Comparison of ENCODE assay signal across 9 cellular contexts in the genomic region with DNA sequence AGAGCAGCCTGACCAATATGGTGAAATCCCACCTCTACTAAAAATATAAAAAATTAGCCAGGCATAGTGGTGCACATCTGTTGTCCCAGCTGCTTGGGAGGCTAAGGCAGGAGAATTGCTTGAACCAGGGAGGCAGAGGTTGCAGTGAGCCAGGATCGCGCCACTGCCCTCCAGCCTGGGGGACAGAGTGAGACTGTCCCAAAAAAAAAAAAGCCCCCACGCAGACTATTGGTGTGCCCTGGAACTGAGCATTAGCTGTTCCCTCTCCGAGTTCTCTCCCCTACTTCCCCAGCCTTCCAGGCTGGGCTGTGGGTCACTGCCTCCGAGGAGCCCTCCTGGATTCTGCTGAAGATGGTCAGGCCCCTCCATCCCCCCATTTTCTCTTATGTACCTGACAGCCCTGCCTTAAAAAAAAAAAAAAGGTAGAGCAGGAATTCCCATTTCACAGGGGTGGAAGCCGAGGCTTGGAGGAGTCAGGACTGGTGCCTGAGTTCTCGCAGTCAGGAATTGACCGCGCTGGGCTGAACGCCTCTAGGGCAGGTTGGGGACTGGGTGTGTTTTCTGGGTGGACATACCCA. TPM values are rescaled to one million over a fixed set of nuclear protein-coding genes. Genes with fewer than 3 reads are reported as not detected.
DNase-seq lines count a peak whose midpoint lies in the region; ATAC-seq and TF ChIP-seq lines count a peak whose summit lies in the region.
"Had no signal": no experiment of that assay in that cellular context is flagged by ENCODE, and none has a peak within 500 bp of the region (broad histone marks: within the 10 kb centered on the region; RNA-seq: fewer than 3 reads in every experiment).

No MANE protein-coding gene starts in this region.

- H3K27me3 ChIP-seq in H7 (ENCODE audit: control insufficient read depth, insufficient read depth, low read length): no peaks in the 10 kb centered on the region
- H3K27me3 ChIP-seq: tibial artery had no signal

- no peaks in the 10 kb centered on the region for H3K9me3 Mint-ChIP-seq in Calu3 (ENCODE audit: low read depth, unreplicated experiment)
- no peaks in the 10 kb centered on the region for H3K9me3 Mint-ChIP-seq in activated T-helper 2 cell treated with anti-CD3 and anti-CD28 coated beads, Interferon-gamma antibody, Interleukin-2, Interleukin-4, amounts not matched to agents 10 μg/mL and 5 μg/mL and 100 μg/mL, durations not matched to agents 14 hours and 24 hours and 36 hours
- no peaks in the 10 kb centered on the region for H3K9me3 Mint-ChIP-seq in naive B cell

- no peak overlapping the region for H3K27ac Mint-ChIP-seq in Calu3 (ENCODE audit: unreplicated experiment)
- H3K27ac Mint-ChIP-seq in activated T-helper 2 cell treated with anti-CD3 and anti-CD28 coated beads, Interferon-gamma antibody, Interleukin-2, Interleukin-4, amounts not matched to agents 10 μg/mL and 5 μg/mL and 100 μg/mL, durations not matched to agents 14 hours and 24 hours and 36 hours: no peak overlapping the region
- no peak overlapping the region for H3K27ac Mint-ChIP-seq in naive B cell

- ATAC-seq in naive B cell (ENCODE audit: low read depth in 2 of 2) (no peak), HG03175 (IDR thresholded peaks at IDR 0.05; ENCODE audit: unreplicated experiment) (no peak)

- TF ChIP-seq CTCF in Calu3 (IDR thresholded peaks at IDR 0.05; ENCODE audit: unreplicated experiment): no peak

- H3K36me3 ChIP-seq in H7 (replicated peaks; ENCODE audit: control insufficient read depth, insufficient read depth, low read length): no peaks in the 10 kb centered on the region

- H3K4me3 ChIP-seq in H7 (ENCODE audit: insufficient read depth, low read depth, low read length): no peak overlapping the region
- H3K4me3 ChIP-seq: tibial artery had no signal

- peaks cover 39% of the 10 kb centered on the region for H3K36me3 Mint-ChIP-seq in Calu3 (ENCODE audit: insufficient read depth, unreplicated experiment)
- no peaks in the 10 kb centered on the region for H3K36me3 Mint-ChIP-seq in activated T-helper 2 cell treated with anti-CD3 and anti-CD28 coated beads, Interferon-gamma antibody, Interleukin-2, Interleukin-4, amounts not matched to agents 10 μg/mL and 5 μg/mL and 100 μg/mL, durations not matched to agents 14 hours and 24 hours and 36 hours (ENCODE audit: low read depth)
- no peaks in the 10 kb centered on the region for H3K36me3 Mint-ChIP-seq in naive B cell

- no TSS peak for BruUV-seq in Calu3 (replicated peaks; lab: Mats Ljungman, UMichigan)

- no peaks in the 10 kb centered on the region for H3K27me3 Mint-ChIP-seq in Calu3 (ENCODE audit: unreplicated experiment)
- H3K27me3 Mint-ChIP-seq in activated T-helper 2 cell treated with anti-CD3 and anti-CD28 coated beads, Interferon-gamma antibody, Interleukin-2, Interleukin-4, amounts not matched to agents 10 μg/mL and 5 μg/mL and 100 μg/mL, durations not matched to agents 14 hours and 24 hours and 36 hours (ENCODE audit: low read depth): no peaks in the 10 kb centered on the region
- no peaks in the 10 kb centered on the region for H3K27me3 Mint-ChIP-seq in naive B cell

- CTCF ChIA-PET in Calu3 (lab: Charles Lee): interaction anchor here (0.6 to 1.3 kb wide), 3 partner anchors 10 to 22 kb away, joined by 3 to 4 read pairs (median 4); no protein-coding TSS in a partner anchor

- peaks cover 9% of the 10 kb centered on the region for H3K4me1 Mint-ChIP-seq in Calu3 (ENCODE audit: low read depth, unreplicated experiment)
- peaks cover 22% of the 10 kb centered on the region for H3K4me1 Mint-ChIP-seq in activated T-helper 2 cell treated with anti-CD3 and anti-CD28 coated beads, Interferon-gamma antibody, Interleukin-2, Interleukin-4, amounts not matched to agents 10 μg/mL and 5 μg/mL and 100 μg/mL, durations not matched to agents 14 hours and 24 hours and 36 hours (ENCODE audit: low read depth)
- H3K4me1 Mint-ChIP-seq in naive B cell: peaks cover 35 to 67% (median 62%) of the 10 kb centered on the region in 3 donors

- DNase-seq in Calu3: no peak
- no peak for DNase-seq in activated T-helper 2 cell treated with anti-CD3 and anti-CD28 coated beads, Interferon-gamma antibody, Interleukin-2, Interleukin-4, amounts not matched to agents 10 μg/mL and 5 μg/mL and 100 μg/mL, durations not matched to agents 14 hours and 24 hours and 36 hours (ENCODE audit: low spot score)
- DNase-seq in naive B cell: no peak
- no peak for DNase-seq in HuH-7 (ENCODE audit: low spot score)
- DNase-seq in H7: no peak
- DNase-seq: NCI-H1048, NCI-H82, tibial artery had no signal

- H3K4me3 Mint-ChIP-seq in Calu3 (ENCODE audit: low read depth, unreplicated experiment): peak overlapping the region; percentile 58
- peak overlapping the region; percentile 21 for H3K4me3 Mint-ChIP-seq in activated T-helper 2 cell treated with anti-CD3 and anti-CD28 coated beads, Interferon-gamma antibody, Interleukin-2, Interleukin-4, amounts not matched to agents 10 μg/mL and 5 μg/mL and 100 μg/mL, durations not matched to agents 14 hours and 24 hours and 36 hours (ENCODE audit: low read depth)
- H3K4me3 Mint-ChIP-seq in naive B cell: peak overlapping the region in 7 of 8 donors; percentile 24 to 70 (median 49)

- intact Hi-C loops in Calu3 (cut with micrococcal nuclease; ENCODE audit: unreplicated experiment): no loop called here
- intact Hi-C loops in activated T-helper 2 cell treated with anti-CD3 and anti-CD28 coated beads, Interferon-gamma antibody, Interleukin-2, Interleukin-4, amounts not matched to agents 10 μg/mL and 5 μg/mL and 100 μg/mL, durations not matched to agents 14 hours and 24 hours and 36 hours (cut with micrococcal nuclease): no loop called here

RNA-seq across cellular contexts. Expression of gene ADAT3, which starts 1.9 kb away (rescaled TPM):
- total RNA-seq in Calu3 (2022): 6.7 TPM in 2 replicates
- 9.1 and 9.9 TPM in 2 replicates for total RNA-seq in activated T-helper 2 cell treated with anti-CD3 and anti-CD28 coated beads, Interferon-gamma antibody, Interleukin-2, Interleukin-4, amounts not matched to agents 10 μg/mL and 5 μg/mL and 100 μg/mL, durations not matched to agents 14 hours and 24 hours and 36 hours
- polyA plus RNA-seq in naive B cell (ENCODE audit: low read depth in 6 of 6): 1 to 10 TPM; 1.9 to 6.1 (median 3.6) TPM
- 10.0 and 12.7 TPM in 2 replicates for total RNA-seq in H7 (2014; rRNA removed; shearing (Covaris generic))

RNA-seq across cellular contexts. Expression of gene SCAMP4, which starts 1.9 kb away (rescaled TPM):
- 64.2 and 80.5 TPM in 2 replicates for total RNA-seq in Calu3 (2022)
- total RNA-seq in activated T-helper 2 cell treated with anti-CD3 and anti-CD28 coated beads, Interferon-gamma antibody, Interleukin-2, Interleukin-4, amounts not matched to agents 10 μg/mL and 5 μg/mL and 100 μg/mL, durations not matched to agents 14 hours and 24 hours and 36 hours: 35.9 and 37.9 TPM in 2 replicates
- 10 to 100 TPM; 18.9 to 35.1 (median 25.6) TPM for polyA plus RNA-seq in naive B cell (ENCODE audit: low read depth in 6 of 6)
- total RNA-seq in H7 (2014; rRNA removed; shearing (Covaris generic)): 33.4 and 35.7 TPM in 2 replicates

RNA-seq across cellular contexts. Expression of gene ABHD17A, which starts 21.8 kb away (rescaled TPM):
- 35.2 and 36.9 TPM in 2 replicates for total RNA-seq in Calu3 (2022)
- 100 and 102 TPM in 2 replicates for total RNA-seq in activated T-helper 2 cell treated with anti-CD3 and anti-CD28 coated beads, Interferon-gamma antibody, Interleukin-2, Interleukin-4, amounts not matched to agents 10 μg/mL and 5 μg/mL and 100 μg/mL, durations not matched to agents 14 hours and 24 hours and 36 hours
- polyA plus RNA-seq in naive B cell (ENCODE audit: low read depth in 6 of 6): 100 to 1,000 TPM in 1 of 6 donors, 10 to 100 TPM in 5; 59.4 to 113 (median 78.2) TPM
- total RNA-seq in H7 (2014; rRNA removed; shearing (Covaris generic)): 87.0 and 134 TPM in 2 replicates

RNA-seq across cellular contexts. Expression of gene CSNK1G2, which starts 33.9 kb away (rescaled TPM):
- total RNA-seq in Calu3 (2022): 54.5 and 59.2 TPM in 2 replicates
- 89.1 and 90.7 TPM in 2 replicates for total RNA-seq in activated T-helper 2 cell treated with anti-CD3 and anti-CD28 coated beads, Interferon-gamma antibody, Interleukin-2, Interleukin-4, amounts not matched to agents 10 μg/mL and 5 μg/mL and 100 μg/mL, durations not matched to agents 14 hours and 24 hours and 36 hours
- polyA plus RNA-seq in naive B cell (ENCODE audit: low read depth in 6 of 6): 10 to 100 TPM; 17.6 to 40.7 (median 25.1) TPM
- total RNA-seq in H7 (2014; rRNA removed; shearing (Covaris generic)): 172 and 186 TPM in 2 replicates

RNA-seq across cellular contexts. Expression of gene KLF16, which starts 43.7 kb away (rescaled TPM):
- 32.3 and 39.0 TPM in 2 replicates for total RNA-seq in Calu3 (2022)
- 31.2 and 32.1 TPM in 2 replicates for total RNA-seq in activated T-helper 2 cell treated with anti-CD3 and anti-CD28 coated beads, Interferon-gamma antibody, Interleukin-2, Interleukin-4, amounts not matched to agents 10 μg/mL and 5 μg/mL and 100 μg/mL, durations not matched to agents 14 hours and 24 hours and 36 hours
- polyA plus RNA-seq in naive B cell (ENCODE audit: low read depth in 6 of 6): 1 to 10 TPM in 1 of 6 donors, under 1 TPM in 5; 0.43 to 1.4 (median 0.70) TPM
- total RNA-seq in H7 (2014; rRNA removed; shearing (Covaris generic)): 20.5 and 21.2 TPM in 2 replicates
